ENCODE assay signal across 7 cellular contexts in genomic region chr7:108261560-108262255, GRCh38.
"Had no signal": no experiment of that assay in that cellular context is flagged by ENCODE, and none has a peak within 500 bp of the region (broad histone marks: within the 10 kb centered on the region; RNA-seq: fewer than 3 reads in every experiment).

No MANE protein-coding gene starts in this region.

- ATAC-seq: left lobe of liver, upper lobe of right lung had no signal

- DNase-seq: activated CD4-positive, alpha-beta T cell treated with anti-CD3 and anti-CD28 coated beads, Interleukin-2, amount 10 ng/mL, durations not matched to agents 24 days and 14 days; activated naive CD4-positive, alpha-beta T cell treated with anti-CD3 and anti-CD28 coated beads for 36 hours; esophagus squamous epithelium; glutamatergic neuron; stimulated activated CD4-positive, alpha-beta T cell treated with anti-CD3 and anti-CD28 coated beads, Interleukin-4, amount 100 ng/mL, for 24 hours; upper lobe of right lung had no signal
